In genomic region chr5:139341689-139342422, GRCh38 we compare ENCODE assay signal across 8 cellular contexts. TPM values are rescaled to one million over a fixed set of nuclear protein-coding genes. Genes with fewer than 3 reads are reported as not detected.
A peak's percentile ranks its signal among the peaks of the same experiment; 100 is the strongest.
DNase-seq lines count a peak whose midpoint lies in the region; ATAC-seq and TF ChIP-seq lines count a peak whose summit lies in the region.

Gene PAIP2 (plus strand): TSS chr5:139341854. CDS start chr5:139363785, 21,931 bp downstream.

- peak within 1 kb of the TSS; percentile 88 for H3K9ac ChIP-seq in parathyroid adenoma

- H3K4me1 ChIP-seq in parathyroid adenoma (peaks cover 9% of the 10 kb centered on the region), tibial nerve (peaks cover 4 to 38% (median 20%) of the 10 kb centered on the region in 4 donors)

- TF ChIP-seq CTCF in GM12873 (IDR thresholded peaks at IDR 0.05; ENCODE audit: insufficient read depth, low read depth, low read length, missing control alignments) = peak; percentile 83
- TF ChIP-seq CTCF in parathyroid adenoma (IDR thresholded peaks at IDR 0.05) = peak; percentile 90
- peak; percentile 81 to 95 (median 90) for TF ChIP-seq CTCF in tibial nerve (IDR thresholded peaks at IDR 0.05)

- peak; percentile 88 to 97 for TF ChIP-seq POLR2A in tibial nerve (IDR thresholded peaks at IDR 0.05)

- WGBS in tibial nerve, 2 donors = 0 to 1% methylated on average over 47 to 65 of the region's 66 CpGs

- peak within 1 kb of the TSS; percentile 88 for H3K4me2 ChIP-seq in parathyroid adenoma (ENCODE audit: low read length)

- no peaks in the 10 kb centered on the region for H3K27me3 ChIP-seq in parathyroid adenoma (ENCODE audit: control insufficient read depth, insufficient read depth, low read length)
- H3K27me3 ChIP-seq in tibial nerve = no peaks in the 10 kb centered on the region

- H2AFZ ChIP-seq in parathyroid adenoma = peak within 1 kb of the TSS; percentile 91

- DNase-seq in NCI-H1417 (lab: John Stamatoyannopoulos, UW) = peak; percentile 92 to 95 (median 95)
- peak; percentile 97 to 98 for DNase-seq in SW 1271 (lab: John Stamatoyannopoulos, UW)
- DNase-seq in activated naive CD8-positive, alpha-beta T cell treated with anti-CD3 and anti-CD28 coated beads, Interleukin-2, amount 50 U/mL, for 16 hours (ENCODE audit: low read depth, low spot score) = peak; percentile 94
- DNase-seq in Right ventricle myocardium superior = peak; percentile 99
- DNase-seq in tibial nerve (ENCODE audit: low spot score in 2 of 2) = peak; percentile 95 to 97

- no peaks in the 10 kb centered on the region for H3K9me3 ChIP-seq in parathyroid adenoma (ENCODE audit: control insufficient read depth, low read length)
- H3K9me3 ChIP-seq in tibial nerve = no peaks in the 10 kb centered on the region

- H3K4me3 ChIP-seq in parathyroid adenoma (ENCODE audit: low read depth, low read length) (peak within 1 kb of the TSS; percentile 91), tibial nerve (peak within 1 kb of the TSS; percentile 86 to 96 (median 90))

- ATAC-seq in HG02759 (IDR thresholded peaks at IDR 0.05; ENCODE audit: unreplicated experiment) (peak; percentile 95), Right ventricle myocardium superior (ENCODE audit: poor library complexity) (peak; percentile 98)

- H3K27ac ChIP-seq in parathyroid adenoma (peak within 1 kb of the TSS; percentile 98), tibial nerve (peak within 1 kb of the TSS; percentile 98 to 100 (median 99))

- no peaks in the 10 kb centered on the region for H3K36me3 ChIP-seq in parathyroid adenoma (ENCODE audit: control insufficient read depth, insufficient read depth, low read length)
- peaks cover 0 to 17% (median 0%) of the 10 kb centered on the region in 3 donors for H3K36me3 ChIP-seq in tibial nerve

- intact Hi-C loops in Right ventricle myocardium superior (cut with DNase I) = loop anchor here (10.0 kb wide), 1 partner anchor 47 kb away; the partner anchor contains the start of gene MATR3

- TF ChIP-seq EP300 in tibial nerve (IDR thresholded peaks at IDR 0.05) = peak; percentile 66 to 99

- peaks cover 37% of the 10 kb centered on the region for H3K79me2 ChIP-seq in parathyroid adenoma

RNA-seq across cellular contexts. Expression of gene PAIP2, which starts in this region (rescaled TPM):
- 142 TPM for total RNA-seq in Right ventricle myocardium superior
- total RNA-seq in tibial nerve = 10 to 100 TPM; 70.6 to 99.2 (median 87.3) TPM

Comparison
In these comparisons a context has a peak if more than half of its experiments do, and no peak if none do; other contexts are left out.
1. Peak in every context shown above with its lines: DNase-seq, ATAC-seq, H3K4me3 ChIP-seq and H3K27ac ChIP-seq.